Comparison of ENCODE assay signal across 13 cellular contexts in the genomic region with DNA sequence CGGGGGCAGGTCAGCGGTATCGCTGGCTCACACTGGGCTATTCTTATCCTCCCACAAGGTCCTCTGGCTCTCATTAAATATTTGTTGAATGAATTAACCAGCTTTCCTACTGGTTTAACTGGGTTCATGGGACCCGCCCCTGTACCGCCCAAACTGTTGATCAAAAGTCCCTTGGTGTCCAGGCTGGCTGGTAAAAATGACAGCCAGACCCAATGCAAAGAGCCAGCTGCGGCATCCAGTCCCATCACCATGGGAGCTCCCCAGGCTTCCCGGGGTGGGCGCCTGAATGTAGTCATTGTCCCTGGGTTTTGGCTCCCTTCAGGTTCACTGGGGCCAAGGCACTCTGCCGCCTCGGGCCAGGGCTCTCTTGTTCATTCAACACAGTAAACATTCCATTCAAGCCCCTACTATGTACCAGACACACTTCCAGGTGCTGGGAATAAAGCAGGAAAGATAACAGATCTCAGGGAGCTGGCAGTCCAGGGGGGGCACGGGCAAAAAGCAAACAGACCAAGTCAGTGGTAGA. TPM values are rescaled to one million over a fixed set of nuclear protein-coding genes. Genes with fewer than 3 reads are reported as not detected.
DNase-seq lines count a peak whose midpoint lies in the region; ATAC-seq and TF ChIP-seq lines count a peak whose summit lies in the region.
"Had no signal": no experiment of that assay in that cellular context is flagged by ENCODE, and none has a peak within 500 bp of the region (broad histone marks: within the 10 kb centered on the region; RNA-seq: fewer than 3 reads in every experiment).

No MANE protein-coding gene starts in this region.

- H3K4me3 ChIP-seq in neural progenitor cell (no peak overlapping the region), tibial artery (no peak overlapping the region)

- H3K4me1 ChIP-seq in neural progenitor cell (peaks cover 23% of the 10 kb centered on the region), tibial artery (no peaks in the 10 kb centered on the region)

- H3K27me3 ChIP-seq in neural progenitor cell (no peaks in the 10 kb centered on the region), tibial artery (no peaks in the 10 kb centered on the region)

- peak overlapping the region; percentile 36 for H3K4me2 ChIP-seq in neural progenitor cell

- H3K79me2 ChIP-seq in neural progenitor cell (ENCODE audit: low read depth): no peaks in the 10 kb centered on the region

- no peaks in the 10 kb centered on the region for H3K9me3 ChIP-seq in neural progenitor cell (ENCODE audit: low read depth)
- no peaks in the 10 kb centered on the region for H3K9me3 ChIP-seq in tibial artery

- no peak overlapping the region for H3K9ac ChIP-seq in neural progenitor cell

- TF ChIP-seq CTCF in neural progenitor cell (IDR thresholded peaks at IDR 0.05): no peak
- TF ChIP-seq CTCF in tibial artery (IDR thresholded peaks at IDR 0.05): no peak

- peak overlapping the region; percentile 47 for H3K27ac Mint-ChIP-seq in neural progenitor cell
- H3K27ac Mint-ChIP-seq: activated CD8-positive, alpha-beta T cell treated with anti-CD3 and anti-CD28 coated beads for 36 hours; activated naive CD8-positive, alpha-beta T cell treated with anti-CD3 and anti-CD28 coated beads, Interleukin-2, amount 50 U/mL, for 24 hours had no signal

- H3K27ac ChIP-seq in cingulate gyrus (ENCODE audit: low read depth, low read length) (peak overlapping the region; percentile 34), neural progenitor cell (no peak overlapping the region), tibial artery (no peak overlapping the region)

- DNase-seq in COLO829 (ENCODE audit: low spot score) (peak; percentile 68), NCI-H226 (peak; percentile 49), neural progenitor cell (ENCODE audit: low spot score) (peak; percentile 58), tibial artery (no peak), AG20443 (ENCODE audit: low spot score) (no peak)
- no peak for DNase-seq in effector CD8-positive, alpha-beta T cell (lab: John Stamatoyannopoulos, UW)
- DNase-seq: erythroblast, NCI-H446 treated with DMSO at 0.1 percent for 48 hours had no signal

- H3K9me3 Mint-ChIP-seq in neural progenitor cell: no peaks in the 10 kb centered on the region
- H3K9me3 Mint-ChIP-seq: activated CD8-positive, alpha-beta T cell treated with anti-CD3 and anti-CD28 coated beads for 36 hours; activated naive CD8-positive, alpha-beta T cell treated with anti-CD3 and anti-CD28 coated beads, Interleukin-2, amount 50 U/mL, for 24 hours had no signal

- peaks cover 7% of the 10 kb centered on the region for H3K27me3 Mint-ChIP-seq in neural progenitor cell (ENCODE audit: insufficient read depth, low read depth)

- no peak overlapping the region for H3K4me3 Mint-ChIP-seq in neural progenitor cell
- H3K4me3 Mint-ChIP-seq: activated CD8-positive, alpha-beta T cell treated with anti-CD3 and anti-CD28 coated beads for 36 hours; activated naive CD8-positive, alpha-beta T cell treated with anti-CD3 and anti-CD28 coated beads, Interleukin-2, amount 50 U/mL, for 24 hours had no signal

- H2AFZ ChIP-seq in neural progenitor cell (replicated peaks): no peak overlapping the region

- ATAC-seq in GM19463 (IDR thresholded peaks at IDR 0.05; ENCODE audit: unreplicated experiment): no peak

- H3K4me1 Mint-ChIP-seq in neural progenitor cell: peaks cover 45% of the 10 kb centered on the region

- intact Hi-C loops in tibial artery (cut with DNase I; ENCODE audit: low total_unique reads): no loop called here

- no peaks in the 10 kb centered on the region for H3K36me3 Mint-ChIP-seq in neural progenitor cell

- peaks cover 6% of the 10 kb centered on the region for H3F3A ChIP-seq in neural progenitor cell (ENCODE audit: low read depth)

- no peaks in the 10 kb centered on the region for H4K20me1 ChIP-seq in neural progenitor cell (ENCODE audit: low read depth)

- H3K36me3 ChIP-seq in neural progenitor cell: no peaks in the 10 kb centered on the region
- H3K36me3 ChIP-seq in tibial artery: no peaks in the 10 kb centered on the region

RNA-seq across cellular contexts. Expression of gene ATP2C2, which starts 11.7 kb away (rescaled TPM):
- total RNA-seq in neural progenitor cell (ENCODE audit: low replicate concordance): 0.71 TPM in 1 of 2 replicates, not detected in the other
- total RNA-seq: activated CD8-positive, alpha-beta T cell treated with anti-CD3 and anti-CD28 coated beads for 36 hours; T-helper 1 cell treated with Interleukin-12 subunit alpha and Interleukin-12 subunit beta and Interleukin-4 antibody, amounts not matched to agents 30 ng/mL and 1 ng/mL, for 36 hours had no signal

Comparison
In these comparisons a context has a peak if more than half of its experiments do, and no peak if none do; other contexts are left out.
1. DNase-seq: peak in COLO829 (single experiment), NCI-H226 (single experiment) and neural progenitor cell (single experiment); none in effector CD8-positive, alpha-beta T cell (single experiment), tibial artery (0 of 2) and AG20443 (single experiment).